In the genomic region with DNA sequence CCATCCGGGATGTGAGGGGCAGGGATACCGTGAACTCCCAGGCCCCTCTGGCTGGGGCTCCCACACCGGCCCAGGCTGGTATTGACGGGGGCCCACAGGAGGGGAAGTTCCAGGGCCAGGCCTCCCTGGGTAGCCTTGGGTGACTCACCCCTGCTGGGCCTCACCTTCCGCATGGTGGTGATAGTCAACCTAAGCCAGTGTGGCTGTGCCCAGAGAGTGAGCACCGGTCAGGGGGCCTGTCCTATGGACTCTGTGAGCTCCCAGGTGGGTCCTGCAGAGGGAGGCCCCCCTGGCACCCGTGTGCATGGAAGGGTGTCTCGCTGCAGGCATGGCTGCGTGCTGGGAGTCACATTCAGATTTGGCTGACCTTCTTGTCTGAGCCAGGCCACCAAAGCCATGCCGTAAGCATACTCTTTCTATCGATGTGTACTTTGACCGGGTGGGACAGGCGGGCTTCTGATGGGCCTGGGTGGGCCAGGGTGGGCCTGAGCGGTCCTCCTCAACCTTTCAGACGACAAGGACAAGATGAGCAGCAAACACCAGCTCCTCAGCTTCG, we compare ENCODE assay signal across 24 cellular contexts. TPM values are rescaled to one million over a fixed set of nuclear protein-coding genes. Genes with fewer than 3 reads are reported as not detected.
A peak's percentile ranks its signal among the peaks of the same experiment; 100 is the strongest.
DNase-seq lines count a peak whose midpoint lies in the region; ATAC-seq lines count a peak whose summit lies in the region.
"Had no signal": no experiment of that assay in that cellular context is flagged by ENCODE, and none has a peak within 500 bp of the region (broad histone marks: within the 10 kb centered on the region; RNA-seq: fewer than 3 reads in every experiment).

No MANE protein-coding gene starts in this region.

- no peaks in the 10 kb centered on the region for H3K9me3 Mint-ChIP-seq in stimulated activated naive CD8-positive, alpha-beta T cell treated with anti-CD3 and anti-CD28 coated beads, Interleukin-15, amount 100 ng/mL, for 72 hours
- H3K9me3 Mint-ChIP-seq: activated naive CD4-positive, alpha-beta T cell treated with anti-CD3 and anti-CD28 coated beads, Interleukin-2, amount 10 ng/mL, durations not matched to agents 7 days and 5 days; activated T-helper 17 cell treated with anti-CD3 and anti-CD28 coated beads, Interleukin-2, amount 50 U/mL, for 72 hours; brain; IgD-negative memory B cell had no signal

- peak; percentile 19 for ATAC-seq in stimulated activated naive CD8-positive, alpha-beta T cell treated with anti-CD3 and anti-CD28 coated beads, Interleukin-15, amount 100 ng/mL, for 72 hours
- no peak for ATAC-seq in stimulated activated naive CD8-positive, alpha-beta T cell treated with anti-CD3 and anti-CD28 coated beads, Interleukin-15, Interleukin-2, amounts not matched to agents 100 U/mL and 50 U/mL, for 24 hours
- ATAC-seq in left lobe of liver (peak; percentile 70), GM19397 (IDR thresholded peaks at IDR 0.05; ENCODE audit: unreplicated experiment) (no peak)
- ATAC-seq: activated CD4-positive, alpha-beta T cell treated with anti-CD3 and anti-CD28 coated beads for 36 hours; activated CD8-positive, alpha-beta T cell treated with anti-CD3 and anti-CD28 coated beads, Interleukin-2, amount 10 ng/mL, durations not matched to agents 7 days and 5 days; activated T-helper 17 cell treated with anti-CD3 and anti-CD28 coated beads, Interleukin-2, amount 50 U/mL, for 72 hours; Panc1 had no signal

- no peak overlapping the region for H3K27ac Mint-ChIP-seq in stimulated activated naive CD8-positive, alpha-beta T cell treated with anti-CD3 and anti-CD28 coated beads, Interleukin-15, amount 100 ng/mL, for 72 hours
- H3K27ac Mint-ChIP-seq: activated CD4-positive, alpha-beta T cell treated with anti-CD3 and anti-CD28 coated beads for 36 hours; activated CD8-positive, alpha-beta T cell treated with anti-CD3 and anti-CD28 coated beads, Interleukin-2, amount 10 ng/mL, durations not matched to agents 7 days and 5 days; activated naive CD4-positive, alpha-beta T cell treated with anti-CD3 and anti-CD28 coated beads, Interleukin-2, amount 10 ng/mL, durations not matched to agents 7 days and 5 days; activated T-helper 17 cell treated with anti-CD3 and anti-CD28 coated beads, Interleukin-2, amount 50 U/mL, for 72 hours; B cell had no signal

- no peaks in the 10 kb centered on the region for H3K27me3 Mint-ChIP-seq in stimulated activated naive CD8-positive, alpha-beta T cell treated with anti-CD3 and anti-CD28 coated beads, Interleukin-15, amount 100 ng/mL, for 72 hours
- H3K27me3 Mint-ChIP-seq: activated CD4-positive, alpha-beta T cell treated with anti-CD3 and anti-CD28 coated beads for 36 hours; activated naive CD4-positive, alpha-beta T cell treated with anti-CD3 and anti-CD28 coated beads, Interleukin-2, amount 10 ng/mL, durations not matched to agents 7 days and 5 days; activated T-helper 17 cell treated with anti-CD3 and anti-CD28 coated beads, Interleukin-2, amount 50 U/mL, for 72 hours; B cell; brain; IgD-negative memory B cell had no signal

- H3K4me1 Mint-ChIP-seq in stimulated activated naive CD8-positive, alpha-beta T cell treated with anti-CD3 and anti-CD28 coated beads, Interleukin-15, amount 100 ng/mL, for 72 hours, result peaks cover 31% of the 10 kb centered on the region
- H3K4me1 Mint-ChIP-seq: brain had no signal

- H3K4me3 Mint-ChIP-seq in stimulated activated naive CD8-positive, alpha-beta T cell treated with anti-CD3 and anti-CD28 coated beads, Interleukin-15, amount 100 ng/mL, for 72 hours, result no peak overlapping the region
- H3K4me3 Mint-ChIP-seq: activated CD4-positive, alpha-beta T cell treated with anti-CD3 and anti-CD28 coated beads for 36 hours; activated CD8-positive, alpha-beta T cell treated with anti-CD3 and anti-CD28 coated beads, Interleukin-2, amount 10 ng/mL, durations not matched to agents 7 days and 5 days; activated naive CD4-positive, alpha-beta T cell treated with anti-CD3 and anti-CD28 coated beads, Interleukin-2, amount 10 ng/mL, durations not matched to agents 7 days and 5 days; activated T-helper 17 cell treated with anti-CD3 and anti-CD28 coated beads, Interleukin-2, amount 50 U/mL, for 72 hours; B cell; brain; IgD-negative memory B cell had no signal

- DNase-seq in stimulated activated naive CD8-positive, alpha-beta T cell treated with anti-CD3 and anti-CD28 coated beads, Interleukin-15, amount 100 ng/mL, for 72 hours, result no peak
- no peak for DNase-seq in stimulated activated naive CD8-positive, alpha-beta T cell treated with anti-CD3 and anti-CD28 coated beads, Interleukin-15, Interleukin-2, amounts not matched to agents 100 U/mL and 50 U/mL, for 24 hours
- peak; percentile 49 to 74 for DNase-seq in NOMO-1 (lab: John Stamatoyannopoulos, UW; ENCODE audit: unreplicated experiment in 2 of 2)
- peak; percentile 67 for DNase-seq in left lobe of liver (ENCODE audit: low spot score)
- DNase-seq in H4 (ENCODE audit: low spot score), result no peak
- DNase-seq in GM03348 (ENCODE audit: low spot score), result no peak
- no peak for DNase-seq in NCI-H345 (lab: John Stamatoyannopoulos, UW)
- DNase-seq: activated CD4-positive, alpha-beta T cell treated with anti-CD3 and anti-CD28 coated beads for 36 hours; activated CD8-positive, alpha-beta T cell treated with anti-CD3 and anti-CD28 coated beads, Interleukin-2, amount 10 ng/mL, durations not matched to agents 7 days and 5 days; activated naive CD4-positive, alpha-beta T cell treated with anti-CD3 and anti-CD28 coated beads, Interleukin-2, amount 10 ng/mL, durations not matched to agents 7 days and 5 days; amniotic stem cell; NCI-H1930; NCI-H526 treated with DMSO at 0.1 percent for 48 hours; NK-92 treated with Interleukin-12 subunit alpha and Interleukin-12 subunit beta, amount 100 ng/mL, for 24 hours; SHP77 treated with DMSO at 0.1 percent for 48 hours; stimulated activated CD4-positive, alpha-beta T cell treated with anti-CD3 and anti-CD28 coated beads, Interleukin-2, amount 100 ng/mL, for 24 hours; stomach; uterus had no signal

RNA-seq across cellular contexts. Expression of gene DHX34, which starts 27.6 kb away (rescaled TPM):
- total RNA-seq in left lobe of liver, result 5.9 TPM
- 7.3 and 8.0 TPM in 2 replicates for total RNA-seq in H4 (2014; rRNA removed; shearing (Covaris generic))

RNA-seq across cellular contexts. Expression of gene MEIS3, which starts 42.7 kb away (rescaled TPM):
- 1.0 TPM for total RNA-seq in left lobe of liver
- total RNA-seq in H4 (2014; rRNA removed; shearing (Covaris generic)), result 45.8 and 52.2 TPM in 2 replicates
- total RNA-seq: activated CD8-positive, alpha-beta T cell treated with anti-CD3 and anti-CD28 coated beads, Interleukin-2, amount 10 ng/mL, durations not matched to agents 7 days and 5 days; B cell had no signal

RNA-seq across cellular contexts. Expression of gene C5AR2, which starts 44.7 kb away (rescaled TPM):
- total RNA-seq in left lobe of liver, result 2.2 TPM
- 0.08 TPM in 1 of 2 replicates, not detected in the other for total RNA-seq in H4 (2014; rRNA removed; shearing (Covaris generic))
- total RNA-seq: activated CD4-positive, alpha-beta T cell treated with anti-CD3 and anti-CD28 coated beads for 36 hours had no signal

Comparison
In these comparisons a context has a peak if more than half of its experiments do, and no peak if none do; other contexts are left out.
1. ATAC-seq: peak in stimulated activated naive CD8-positive, alpha-beta T cell treated with anti-CD3 and anti-CD28 coated beads, Interleukin-15, amount 100 ng/mL, for 72 hours (single experiment) and left lobe of liver (single experiment); none in stimulated activated naive CD8-positive, alpha-beta T cell treated with anti-CD3 and anti-CD28 coated beads, Interleukin-15, Interleukin-2, amounts not matched to agents 100 U/mL and 50 U/mL, for 24 hours (single experiment) and GM19397 (single experiment).
2. DNase-seq: peak in NOMO-1 (2 of 2) and left lobe of liver (single experiment); none in stimulated activated naive CD8-positive, alpha-beta T cell treated with anti-CD3 and anti-CD28 coated beads, Interleukin-15, amount 100 ng/mL, for 72 hours (0 of 2), stimulated activated naive CD8-positive, alpha-beta T cell treated with anti-CD3 and anti-CD28 coated beads, Interleukin-15, Interleukin-2, amounts not matched to agents 100 U/mL and 50 U/mL, for 24 hours (single experiment), H4 (single experiment), GM03348 (single experiment) and NCI-H345 (single experiment).
3. RNA of gene MEIS3, which starts 42.7 kb away (total RNA-seq): 45.8 to 52.2 TPM in H4; 1.0 TPM in left lobe of liver (single experiment); every median in the first group is over 10 times any median in the second.